Comparison of ENCODE assay signal across 18 cellular contexts in genomic region chr22:35325209-35325608, GRCh38. TPM values are rescaled to one million over a fixed set of nuclear protein-coding genes. Genes with fewer than 3 reads are reported as not detected.
DNase-seq lines count a peak whose midpoint lies in the region; TF ChIP-seq lines count a peak whose summit lies in the region.
"Had no signal": no experiment of that assay in that cellular context is flagged by ENCODE, and none has a peak within 500 bp of the region (broad histone marks: within the 10 kb centered on the region; RNA-seq: fewer than 3 reads in every experiment).

No MANE protein-coding gene starts in this region.

- H3K4me2 ChIP-seq in BLaER1 = peak overlapping the region; percentile 28; the same call in 1 of the 2 replicates
- H3K4me2 ChIP-seq: GM23338 had no signal

- no peak overlapping the region for H3K4me3 Mint-ChIP-seq in activated T-helper 1 cell treated with anti-CD3 and anti-CD28 coated beads, Interleukin-12 subunit alpha, Interleukin-12 subunit beta, Interleukin-2, Interleukin-4 antibody, amounts not matched to agents 30 ng/mL and 10 ng/mL and 1 ng/mL, durations not matched to agents 14 hours and 24 hours and 36 hours
- no peak overlapping the region for H3K4me3 Mint-ChIP-seq in activated naive CD8-positive, alpha-beta T cell treated with anti-CD3 and anti-CD28 coated beads for 36 hours
- H3K4me3 Mint-ChIP-seq: B cell; CD14-positive monocyte; CD4-positive, alpha-beta T cell; CD8-positive, alpha-beta memory T cell; GM23338; H9 had no signal

- peaks cover 86% of the 10 kb centered on the region for H3K36me3 ChIP-seq in BLaER1
- H3K36me3 ChIP-seq in neutrophil = peaks cover 82% of the 10 kb centered on the region
- H3K36me3 ChIP-seq in Peyer's patch = peaks cover 0 to 90% (median 0%) of the 10 kb centered on the region in 3 donors

- no peaks in the 10 kb centered on the region for H3K9me3 ChIP-seq in BLaER1
- H3K9me3 ChIP-seq in neutrophil = no peaks in the 10 kb centered on the region
- no peaks in the 10 kb centered on the region for H3K9me3 ChIP-seq in Peyer's patch

- no peaks in the 10 kb centered on the region for H3K27me3 Mint-ChIP-seq in activated T-helper 1 cell treated with anti-CD3 and anti-CD28 coated beads, Interleukin-12 subunit alpha, Interleukin-12 subunit beta, Interleukin-2, Interleukin-4 antibody, amounts not matched to agents 30 ng/mL and 10 ng/mL and 1 ng/mL, durations not matched to agents 14 hours and 24 hours and 36 hours (ENCODE audit: insufficient read depth)
- no peaks in the 10 kb centered on the region for H3K27me3 Mint-ChIP-seq in activated naive CD8-positive, alpha-beta T cell treated with anti-CD3 and anti-CD28 coated beads for 36 hours
- H3K27me3 Mint-ChIP-seq: B cell; CD4-positive, alpha-beta T cell; CD8-positive, alpha-beta memory T cell had no signal

- TF ChIP-seq POLR2A in Peyer's patch (IDR thresholded peaks at IDR 0.05) = no peak

- H3K27ac Mint-ChIP-seq in activated T-helper 1 cell treated with anti-CD3 and anti-CD28 coated beads, Interleukin-12 subunit alpha, Interleukin-12 subunit beta, Interleukin-2, Interleukin-4 antibody, amounts not matched to agents 30 ng/mL and 10 ng/mL and 1 ng/mL, durations not matched to agents 14 hours and 24 hours and 36 hours = peak overlapping the region; percentile 7
- no peak overlapping the region for H3K27ac Mint-ChIP-seq in activated naive CD8-positive, alpha-beta T cell treated with anti-CD3 and anti-CD28 coated beads for 36 hours
- H3K27ac Mint-ChIP-seq: B cell; CD4-positive, alpha-beta T cell; CD8-positive, alpha-beta memory T cell; GM23338; H9 had no signal

- no peaks in the 10 kb centered on the region for H4K20me1 ChIP-seq in BLaER1

- intact Hi-C loops in activated T-helper 1 cell treated with anti-CD3 and anti-CD28 coated beads, Interleukin-12 subunit alpha, Interleukin-12 subunit beta, Interleukin-2, Interleukin-4 antibody, amounts not matched to agents 30 ng/mL and 10 ng/mL and 1 ng/mL, durations not matched to agents 14 hours and 24 hours and 36 hours (cut with micrococcal nuclease) = no loop called here

- no peak for DNase-seq in activated T-helper 1 cell treated with anti-CD3 and anti-CD28 coated beads, Interleukin-12 subunit alpha, Interleukin-12 subunit beta, Interleukin-2, Interleukin-4 antibody, amounts not matched to agents 30 ng/mL and 10 ng/mL and 1 ng/mL, durations not matched to agents 14 hours and 24 hours and 36 hours (ENCODE audit: low spot score)
- DNase-seq in epidermal melanocyte (ENCODE audit: insufficient read length, low spot score) = no peak
- DNase-seq in activated naive CD8-positive, alpha-beta T cell treated with anti-CD3 and anti-CD28 coated beads for 36 hours = no peak
- no peak for DNase-seq in Peyer's patch
- DNase-seq: CD4-positive, alpha-beta T cell; CD8-positive, alpha-beta memory T cell; DMS 273 treated with DMSO at 0.1 percent for 48 hours; DMS79; EL; GDM1; H9 had no signal

- no peaks in the 10 kb centered on the region for H3K9me3 Mint-ChIP-seq in activated T-helper 1 cell treated with anti-CD3 and anti-CD28 coated beads, Interleukin-12 subunit alpha, Interleukin-12 subunit beta, Interleukin-2, Interleukin-4 antibody, amounts not matched to agents 30 ng/mL and 10 ng/mL and 1 ng/mL, durations not matched to agents 14 hours and 24 hours and 36 hours
- no peaks in the 10 kb centered on the region for H3K9me3 Mint-ChIP-seq in activated naive CD8-positive, alpha-beta T cell treated with anti-CD3 and anti-CD28 coated beads for 36 hours
- H3K9me3 Mint-ChIP-seq: CD14-positive monocyte; CD4-positive, alpha-beta T cell; GM23338; H9 had no signal

- H3K27ac ChIP-seq in BLaER1 = peak overlapping the region; percentile 35; the same call in 1 of the 2 replicates
- H3K27ac ChIP-seq in neutrophil = peak overlapping the region; percentile 10
- H3K27ac ChIP-seq in Peyer's patch = no peak overlapping the region
- H3K27ac ChIP-seq: BLaER1 treated with 17β-estradiol and CSF1 and Interleukin-3, amounts not matched to agents 10 nM and 100 nM had no signal

- peaks cover 10% of the 10 kb centered on the region for H3K4me1 Mint-ChIP-seq in activated T-helper 1 cell treated with anti-CD3 and anti-CD28 coated beads, Interleukin-12 subunit alpha, Interleukin-12 subunit beta, Interleukin-2, Interleukin-4 antibody, amounts not matched to agents 30 ng/mL and 10 ng/mL and 1 ng/mL, durations not matched to agents 14 hours and 24 hours and 36 hours (ENCODE audit: low read depth)
- H3K4me1 Mint-ChIP-seq in activated naive CD8-positive, alpha-beta T cell treated with anti-CD3 and anti-CD28 coated beads for 36 hours = peaks cover 11% of the 10 kb centered on the region
- H3K4me1 Mint-ChIP-seq: GM23338, H9 had no signal

- peaks cover 26% of the 10 kb centered on the region for H3K4me1 ChIP-seq in BLaER1
- peaks cover 34% of the 10 kb centered on the region in 2 experiments for H3K4me1 ChIP-seq in neutrophil (ENCODE audit: control insufficient read depth in 1 of 2, insufficient read depth in 1 of 2, low read depth in 1 of 2, low read length in 1 of 2)
- H3K4me1 ChIP-seq in Peyer's patch = peaks cover 0 to 5% (median 0%) of the 10 kb centered on the region in 4 donors

- H3K4me3 ChIP-seq in BLaER1 = no peak overlapping the region
- no peak overlapping the region for H3K4me3 ChIP-seq in neutrophil (ENCODE audit: low read depth in 1 of 2, low read length in 1 of 2)
- no peak overlapping the region for H3K4me3 ChIP-seq in Peyer's patch
- H3K4me3 ChIP-seq: BLaER1 treated with 17β-estradiol and CSF1 and Interleukin-3, amounts not matched to agents 10 nM and 100 nM; GM12878; GM23338 had no signal

- H3K9ac ChIP-seq in BLaER1 = no peak overlapping the region
- H3K9ac ChIP-seq: BLaER1 treated with 17β-estradiol and CSF1 and Interleukin-3, amounts not matched to agents 10 nM and 100 nM had no signal

- TF ChIP-seq CTCF in neutrophil (IDR thresholded peaks at IDR 0.05) (no peak), Peyer's patch (IDR thresholded peaks at IDR 0.05) (no peak)

- H3K36me3 Mint-ChIP-seq in activated T-helper 1 cell treated with anti-CD3 and anti-CD28 coated beads, Interleukin-12 subunit alpha, Interleukin-12 subunit beta, Interleukin-2, Interleukin-4 antibody, amounts not matched to agents 30 ng/mL and 10 ng/mL and 1 ng/mL, durations not matched to agents 14 hours and 24 hours and 36 hours (ENCODE audit: low read depth) = peaks cover 39% of the 10 kb centered on the region
- peaks cover 5% of the 10 kb centered on the region for H3K36me3 Mint-ChIP-seq in activated naive CD8-positive, alpha-beta T cell treated with anti-CD3 and anti-CD28 coated beads for 36 hours

- no peaks in the 10 kb centered on the region for H3K27me3 ChIP-seq in BLaER1
- H3K27me3 ChIP-seq in neutrophil = no peaks in the 10 kb centered on the region
- H3K27me3 ChIP-seq in Peyer's patch = no peaks in the 10 kb centered on the region
- H3K27me3 ChIP-seq: BLaER1 treated with 17β-estradiol and CSF1 and Interleukin-3, amounts not matched to agents 10 nM and 100 nM had no signal

RNA-seq across cellular contexts. Expression of gene TOM1, which starts 25.5 kb away (rescaled TPM):
- total RNA-seq in activated T-helper 1 cell treated with anti-CD3 and anti-CD28 coated beads, Interleukin-12 subunit alpha, Interleukin-12 subunit beta, Interleukin-2, Interleukin-4 antibody, amounts not matched to agents 30 ng/mL and 10 ng/mL and 1 ng/mL, durations not matched to agents 14 hours and 24 hours and 36 hours = 16.8 and 19.0 TPM in 2 replicates
- 10 to 100 TPM; 13.9 to 14.5 TPM for total RNA-seq in activated naive CD8-positive, alpha-beta T cell treated with anti-CD3 and anti-CD28 coated beads for 36 hours
- 100 to 1,000 TPM in 3 of 4 donors, 10 to 100 TPM in 1; 96.6 to 175 (median 129) TPM for total RNA-seq in Peyer's patch

RNA-seq across cellular contexts. Expression of gene HMOX1, which starts 55.7 kb away (rescaled TPM):
- 1.6 and 2.0 TPM in 2 replicates for total RNA-seq in activated T-helper 1 cell treated with anti-CD3 and anti-CD28 coated beads, Interleukin-12 subunit alpha, Interleukin-12 subunit beta, Interleukin-2, Interleukin-4 antibody, amounts not matched to agents 30 ng/mL and 10 ng/mL and 1 ng/mL, durations not matched to agents 14 hours and 24 hours and 36 hours
- under 1 TPM; 0.26 to 0.39 TPM for total RNA-seq in activated naive CD8-positive, alpha-beta T cell treated with anti-CD3 and anti-CD28 coated beads for 36 hours
- total RNA-seq in Peyer's patch = 10 to 100 TPM; 27.2 to 64.5 (median 46.7) TPM

Comparison
In these comparisons a context has a peak if more than half of its experiments do, and no peak if none do; other contexts are left out.
1. H3K27ac ChIP-seq: peak in BLaER1 (single experiment) and neutrophil (single experiment); none in Peyer's patch (0 of 4).